21 cellular contexts compared by ENCODE assay signal in the genomic region with DNA sequence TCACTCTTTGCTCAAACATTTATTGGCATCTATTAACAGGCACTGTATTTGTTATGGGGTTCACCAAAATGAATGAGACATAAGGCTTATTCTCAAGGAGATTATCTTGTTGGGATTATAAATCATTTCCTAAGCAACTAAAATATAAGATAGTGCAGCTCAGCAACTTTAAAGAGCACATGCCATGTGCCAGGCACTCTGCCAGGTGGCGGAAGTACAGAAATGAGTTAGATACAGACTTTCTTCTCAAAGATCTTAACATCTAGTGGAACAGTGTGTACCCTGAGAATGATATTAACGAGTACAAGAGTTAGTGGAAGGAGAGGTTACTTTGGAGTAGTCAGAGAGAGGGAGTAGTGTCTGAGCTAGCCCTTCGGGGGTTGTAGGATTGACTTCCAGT. TPM values are rescaled to one million over a fixed set of nuclear protein-coding genes. Genes with fewer than 3 reads are reported as not detected.
A peak's percentile ranks its signal among the peaks of the same experiment; 100 is the strongest.
DNase-seq lines count a peak whose midpoint lies in the region; ATAC-seq and TF ChIP-seq lines count a peak whose summit lies in the region.
"Had no signal": no experiment of that assay in that cellular context is flagged by ENCODE, and none has a peak within 500 bp of the region (broad histone marks: within the 10 kb centered on the region; RNA-seq: fewer than 3 reads in every experiment).

No MANE protein-coding gene starts in this region.

- peaks cover 0 to 5% (median 2%) of the 10 kb centered on the region in 4 donors for H3K4me1 Mint-ChIP-seq in CD4-positive, CD25-positive, alpha-beta regulatory T cell
- H3K4me1 Mint-ChIP-seq in brain, result no peaks in the 10 kb centered on the region
- no peaks in the 10 kb centered on the region for H3K4me1 Mint-ChIP-seq in progenitor cell of endocrine pancreas (ENCODE audit: low read depth)
- no peaks in the 10 kb centered on the region for H3K4me1 Mint-ChIP-seq in Calu3 (ENCODE audit: low read depth, unreplicated experiment)
- peaks cover 6% of the 10 kb centered on the region for H3K4me1 Mint-ChIP-seq in activated CD4-positive, alpha-beta T cell treated with anti-CD3 and anti-CD28 coated beads, Interleukin-2, amount 10 ng/mL, durations not matched to agents 24 days and 14 days

- BruUV-seq in Calu3 (replicated peaks; lab: Mats Ljungman, UMichigan), result no TSS peak

- H3K36me3 ChIP-seq in CD4-positive, CD25-positive, alpha-beta regulatory T cell (ENCODE audit: control insufficient read depth, insufficient read depth, low read length), result peaks cover 82% of the 10 kb centered on the region

- no peaks in the 10 kb centered on the region for H3K27me3 ChIP-seq in CD4-positive, CD25-positive, alpha-beta regulatory T cell (ENCODE audit: control insufficient read depth, insufficient read depth, low read length)
- H3K27me3 ChIP-seq: SJSA1 had no signal

- TF ChIP-seq CTCF in brain (conservative IDR thresholded peaks at IDR 0.05) (no peak), progenitor cell of endocrine pancreas (IDR thresholded peaks at IDR 0.05; ENCODE audit: unreplicated experiment) (no peak), Calu3 (IDR thresholded peaks at IDR 0.05; ENCODE audit: unreplicated experiment) (no peak)

- CTCF ChIA-PET in Calu3 (lab: Charles Lee), result no interaction called here

- peaks cover 56% of the 10 kb centered on the region for H3K36me3 Mint-ChIP-seq in CD4-positive, CD25-positive, alpha-beta regulatory T cell
- H3K36me3 Mint-ChIP-seq in brain, result peaks cover 68% of the 10 kb centered on the region
- H3K36me3 Mint-ChIP-seq in progenitor cell of endocrine pancreas (ENCODE audit: insufficient read depth), result peaks cover 17% of the 10 kb centered on the region
- peaks cover 12% of the 10 kb centered on the region for H3K36me3 Mint-ChIP-seq in Calu3 (ENCODE audit: insufficient read depth, unreplicated experiment)
- H3K36me3 Mint-ChIP-seq in activated CD4-positive, alpha-beta T cell treated with anti-CD3 and anti-CD28 coated beads, Interleukin-2, amount 10 ng/mL, durations not matched to agents 24 days and 14 days (ENCODE audit: low read depth), result peaks cover 42% of the 10 kb centered on the region

- no peak for DNase-seq in CD4-positive, CD25-positive, alpha-beta regulatory T cell
- DNase-seq in NCI-H82 (lab: John Stamatoyannopoulos, UW) (peak; percentile 67), progenitor cell of endocrine pancreas (ENCODE audit: low spot score, unreplicated experiment) (no peak), NCI-H446 (lab: John Stamatoyannopoulos, UW) (no peak), dedifferentiated amniotic fluid mesenchymal stem cell (ENCODE audit: extremely low spot score) (no peak), Calu3 (no peak)
- no peak for DNase-seq in activated CD4-positive, alpha-beta T cell treated with anti-CD3 and anti-CD28 coated beads, Interleukin-2, amount 10 ng/mL, durations not matched to agents 24 days and 14 days
- DNase-seq: CD4-positive, alpha-beta memory T cell; DMS53; EL; GOT3; NCI-H1105; NCI-H1694 treated with DMSO at 0.1 percent for 48 hours; PC-9 had no signal

- peaks cover 3% of the 10 kb centered on the region for H3K4me1 ChIP-seq in CD4-positive, CD25-positive, alpha-beta regulatory T cell (ENCODE audit: control insufficient read depth, insufficient read depth, low read length, poor library complexity, severe bottlenecking)
- H3K4me1 ChIP-seq: A549, SJSA1 had no signal

- intact Hi-C loops in Calu3 (cut with micrococcal nuclease; ENCODE audit: unreplicated experiment), result no loop called here
- intact Hi-C loops in activated CD4-positive, alpha-beta T cell treated with anti-CD3 and anti-CD28 coated beads, Interleukin-2, amount 10 ng/mL, durations not matched to agents 24 days and 14 days (cut with micrococcal nuclease), result no loop called here

- no peak overlapping the region for H3K4me3 Mint-ChIP-seq in CD4-positive, CD25-positive, alpha-beta regulatory T cell
- no peak overlapping the region for H3K4me3 Mint-ChIP-seq in brain
- H3K4me3 Mint-ChIP-seq in progenitor cell of endocrine pancreas (ENCODE audit: low read depth), result no peak overlapping the region
- H3K4me3 Mint-ChIP-seq in Calu3 (ENCODE audit: low read depth, unreplicated experiment), result no peak overlapping the region
- no peak overlapping the region for H3K4me3 Mint-ChIP-seq in activated CD4-positive, alpha-beta T cell treated with anti-CD3 and anti-CD28 coated beads, Interleukin-2, amount 10 ng/mL, durations not matched to agents 24 days and 14 days
- H3K4me3 Mint-ChIP-seq: CD4-positive, alpha-beta memory T cell had no signal

- H3K9me3 ChIP-seq in CD4-positive, CD25-positive, alpha-beta regulatory T cell (ENCODE audit: control insufficient read depth in 2 of 2, low read length in 2 of 2), result no peaks in the 10 kb centered on the region
- H3K9me3 ChIP-seq: A549, SJSA1 had no signal

- no peaks in the 10 kb centered on the region for H3K27me3 Mint-ChIP-seq in CD4-positive, CD25-positive, alpha-beta regulatory T cell
- H3K27me3 Mint-ChIP-seq in brain, result no peaks in the 10 kb centered on the region
- no peaks in the 10 kb centered on the region for H3K27me3 Mint-ChIP-seq in progenitor cell of endocrine pancreas
- H3K27me3 Mint-ChIP-seq in Calu3 (ENCODE audit: unreplicated experiment), result no peaks in the 10 kb centered on the region
- no peaks in the 10 kb centered on the region for H3K27me3 Mint-ChIP-seq in activated CD4-positive, alpha-beta T cell treated with anti-CD3 and anti-CD28 coated beads, Interleukin-2, amount 10 ng/mL, durations not matched to agents 24 days and 14 days
- H3K27me3 Mint-ChIP-seq: CD4-positive, alpha-beta memory T cell had no signal

- H3K4me3 ChIP-seq in CD4-positive, CD25-positive, alpha-beta regulatory T cell (ENCODE audit: low read depth, low read length), result no peak overlapping the region
- H3K4me3 ChIP-seq: A549, GM12878, PC-9, SJSA1 had no signal

- no peak for ATAC-seq in CD4-positive, CD25-positive, alpha-beta regulatory T cell (ENCODE audit: low read depth in 2 of 2)
- ATAC-seq: A549, GM12878, HCT116 had no signal

- no peaks in the 10 kb centered on the region for H3K9me3 Mint-ChIP-seq in CD4-positive, CD25-positive, alpha-beta regulatory T cell
- H3K9me3 Mint-ChIP-seq in brain (no peaks in the 10 kb centered on the region), progenitor cell of endocrine pancreas (ENCODE audit: low read depth) (no peaks in the 10 kb centered on the region), Calu3 (ENCODE audit: low read depth, unreplicated experiment) (no peaks in the 10 kb centered on the region)
- no peaks in the 10 kb centered on the region for H3K9me3 Mint-ChIP-seq in activated CD4-positive, alpha-beta T cell treated with anti-CD3 and anti-CD28 coated beads, Interleukin-2, amount 10 ng/mL, durations not matched to agents 24 days and 14 days
- H3K9me3 Mint-ChIP-seq: CD4-positive, alpha-beta memory T cell had no signal

- H3K27ac ChIP-seq in CD4-positive, CD25-positive, alpha-beta regulatory T cell (ENCODE audit: insufficient read depth, low read length, poor library complexity, severe bottlenecking), result no peak overlapping the region
- H3K27ac ChIP-seq: A549, PC-9, SJSA1 had no signal

- H3K27ac Mint-ChIP-seq in CD4-positive, CD25-positive, alpha-beta regulatory T cell, result peak overlapping the region in 2 of 3 donors; percentile 32 to 40
- H3K27ac Mint-ChIP-seq in brain, result peak overlapping the region in 3 of 5 experiments; percentile 11 to 85 (median 20)
- peak overlapping the region; percentile 57 for H3K27ac Mint-ChIP-seq in progenitor cell of endocrine pancreas
- H3K27ac Mint-ChIP-seq in Calu3 (ENCODE audit: unreplicated experiment), result no peak overlapping the region
- no peak overlapping the region for H3K27ac Mint-ChIP-seq in activated CD4-positive, alpha-beta T cell treated with anti-CD3 and anti-CD28 coated beads, Interleukin-2, amount 10 ng/mL, durations not matched to agents 24 days and 14 days

RNA-seq across cellular contexts. Expression of gene TOMM20L, which starts 28.4 kb away (rescaled TPM):
- total RNA-seq in CD4-positive, CD25-positive, alpha-beta regulatory T cell, result not detected
- under 1 TPM in 1 of 4 donors, not detected in 3; 0.47 TPM for polyA plus RNA-seq in CD4-positive, CD25-positive, alpha-beta regulatory T cell
- polyA plus RNA-seq in brain (ENCODE audit: insufficient read depth, low read depth, low replicate concordance), result not detected
- 0.55 TPM in 1 of 2 replicates, not detected in the other for total RNA-seq in progenitor cell of endocrine pancreas
- not detected in 2 replicates for total RNA-seq in Calu3 (2022)
- total RNA-seq in activated CD4-positive, alpha-beta T cell treated with anti-CD3 and anti-CD28 coated beads, Interleukin-2, amount 10 ng/mL, durations not matched to agents 24 days and 14 days, result not detected in 2 replicates
- total RNA-seq: CD4-positive, alpha-beta memory T cell; LHCN-M2; PC-9; SJSA1 had no signal
- polyA plus RNA-seq: A549; BJ; CD4-positive, alpha-beta memory T cell; GM12878 had no signal

Comparison
In these comparisons a context has a peak if more than half of its experiments do, and no peak if none do; other contexts are left out.
1. H3K27ac Mint-ChIP-seq: peak in CD4-positive, CD25-positive, alpha-beta regulatory T cell (2 of 3), brain (3 of 5) and progenitor cell of endocrine pancreas (single experiment); none in Calu3 (single experiment) and activated CD4-positive, alpha-beta T cell treated with anti-CD3 and anti-CD28 coated beads, Interleukin-2, amount 10 ng/mL, durations not matched to agents 24 days and 14 days (single experiment).